ENCODE assay signal across 1 cellular context in genomic region chr18:54855050-54855449, GRCh38. TPM values are rescaled to one million over a fixed set of nuclear protein-coding genes. Genes with fewer than 3 reads are reported as not detected.
"Had no signal": no experiment of that assay in that cellular context is flagged by ENCODE, and none has a peak within 500 bp of the region (broad histone marks: within the 10 kb centered on the region; RNA-seq: fewer than 3 reads in every experiment).

No MANE protein-coding gene starts in this region.

RNA-seq across cellular contexts. Expression of gene RAB27B, which starts 26.8 kb away (rescaled TPM):
- total RNA-seq: OCI-LY7 had no signal
